In genomic region chr2:100959225-100959880, GRCh38 we compare ENCODE assay signal across 21 cellular contexts. TPM values are rescaled to one million over a fixed set of nuclear protein-coding genes. Genes with fewer than 3 reads are reported as not detected.
A peak's percentile ranks its signal among the peaks of the same experiment; 100 is the strongest.
DNase-seq lines count a peak whose midpoint lies in the region; ATAC-seq and TF ChIP-seq lines count a peak whose summit lies in the region.
"Had no signal": no experiment of that assay in that cellular context is flagged by ENCODE, and none has a peak within 500 bp of the region (broad histone marks: within the 10 kb centered on the region; RNA-seq: fewer than 3 reads in every experiment).

No MANE protein-coding gene starts in this region.

- intact Hi-C loops in breast epithelium (cut with DNase I; ENCODE audit: low total_unique reads) (no loop called here), mammary epithelial cell (cut with micrococcal nuclease) (no loop called here)

- H3K27ac Mint-ChIP-seq in type B pancreatic cell: peak overlapping the region; percentile 33
- no peak overlapping the region for H3K27ac Mint-ChIP-seq in activated naive CD4-positive, alpha-beta T cell treated with anti-CD3 and anti-CD28 coated beads, Interleukin-2, amount 10 ng/mL, durations not matched to agents 7 days and 5 days
- H3K27ac Mint-ChIP-seq: CD4-positive, alpha-beta T cell; natural killer cell had no signal

- H3K27me3 Mint-ChIP-seq in type B pancreatic cell: peaks cover 3% of the 10 kb centered on the region
- H3K27me3 Mint-ChIP-seq in activated naive CD4-positive, alpha-beta T cell treated with anti-CD3 and anti-CD28 coated beads, Interleukin-2, amount 10 ng/mL, durations not matched to agents 7 days and 5 days: peaks cover 8% of the 10 kb centered on the region
- H3K27me3 Mint-ChIP-seq: CD4-positive, alpha-beta T cell had no signal

- H3K9me3 ChIP-seq in breast epithelium (no peaks in the 10 kb centered on the region), mammary epithelial cell (replicated peaks; ENCODE audit: insufficient read depth, low read length) (no peaks in the 10 kb centered on the region)
- H3K9me3 ChIP-seq: lower lobe of right lung, MG63 had no signal

- peak; percentile 31 for ATAC-seq in foreskin keratinocyte
- ATAC-seq: HCT116; lower lobe of right lung; natural killer cell; stimulated activated naive CD8-positive, alpha-beta T cell treated with anti-CD3 and anti-CD28 coated beads, Interleukin-15, Interleukin-2, amounts not matched to agents 100 U/mL and 50 U/mL, for 24 hours had no signal

- DNase-seq in breast epithelium (ENCODE audit: low spot score in 2 of 2) (no peak), mammary epithelial cell (no peak), amniotic epithelial cell (ENCODE audit: low read depth) (peak; percentile 75), foreskin keratinocyte (peak; percentile 8 to 46), type B pancreatic cell (ENCODE audit: extremely low spot score, unreplicated experiment) (no peak), NCI-H146 treated with DMSO at 0.1 percent for 48 hours (lab: John Stamatoyannopoulos, UW; ENCODE audit: unreplicated experiment) (no peak)
- DNase-seq in activated naive CD4-positive, alpha-beta T cell treated with anti-CD3 and anti-CD28 coated beads, Interleukin-2, amount 10 ng/mL, durations not matched to agents 7 days and 5 days: no peak
- DNase-seq in activated CD4-positive, alpha-beta T cell treated with anti-CD3 and anti-CD28 coated beads for 1 hour: no peak
- DNase-seq: 8988T; activated effector memory CD4-positive, alpha-beta T cell treated with Interleukin-2 at 50 U/mL for 16 hours; amniotic stem cell; CD4-positive, alpha-beta T cell; DMS79; lower lobe of right lung; MG63; natural killer cell; NCI-H1930; NCI-H524; SIG-M5; stimulated activated naive CD8-positive, alpha-beta T cell treated with anti-CD3 and anti-CD28 coated beads, Interleukin-15, Interleukin-2, amounts not matched to agents 100 U/mL and 50 U/mL, for 24 hours had no signal

- TF ChIP-seq CTCF in breast epithelium (IDR thresholded peaks at IDR 0.05): no peak
- no peak for TF ChIP-seq CTCF in mammary epithelial cell (conservative IDR thresholded peaks at IDR 0.05 in 1 of 2, IDR thresholded peaks at IDR 0.05 in 1 of 2; ENCODE audit: extremely low read depth in 1 of 2, insufficient read depth in 1 of 2, low read depth in 1 of 2, low read length in 2 of 2)
- TF ChIP-seq CTCF in foreskin keratinocyte (conservative IDR thresholded peaks at IDR 0.05): no peak
- TF ChIP-seq CTCF in type B pancreatic cell (conservative IDR thresholded peaks at IDR 0.05): no peak

- in situ Hi-C loops in mammary epithelial cell (cut with MboI; ENCODE audit: low sequenced_read_pairs in 2 of 2): no loop called here

- H3K27me3 ChIP-seq in breast epithelium: no peaks in the 10 kb centered on the region
- H3K27me3 ChIP-seq in mammary epithelial cell (ENCODE audit: insufficient read depth, low read length): no peaks in the 10 kb centered on the region
- H3K27me3 ChIP-seq in foreskin keratinocyte: no peaks in the 10 kb centered on the region
- H3K27me3 ChIP-seq: MG63 had no signal

- no peaks in the 10 kb centered on the region for H3K79me2 ChIP-seq in mammary epithelial cell (ENCODE audit: insufficient read depth, low read length)

- no peak overlapping the region for H3K4me3 ChIP-seq in breast epithelium
- no peak overlapping the region for H3K4me3 ChIP-seq in mammary epithelial cell (replicated peaks in 1 of 3; ENCODE audit: insufficient read depth in 1 of 3, low read depth in 2 of 3, low read length in 3 of 3)
- H3K4me3 ChIP-seq: lower lobe of right lung, MG63 had no signal

- no peaks in the 10 kb centered on the region for H3K36me3 Mint-ChIP-seq in type B pancreatic cell
- H3K36me3 Mint-ChIP-seq in activated naive CD4-positive, alpha-beta T cell treated with anti-CD3 and anti-CD28 coated beads, Interleukin-2, amount 10 ng/mL, durations not matched to agents 7 days and 5 days: peaks cover 2% of the 10 kb centered on the region
- H3K36me3 Mint-ChIP-seq: natural killer cell had no signal

- CTCF ChIA-PET in mammary epithelial cell (lab: Charles Lee; ENCODE audit: low non-redundant PET): no interaction called here
- CTCF ChIA-PET in activated naive CD4-positive, alpha-beta T cell treated with anti-CD3 and anti-CD28 coated beads, Interleukin-2, amount 10 ng/mL, durations not matched to agents 7 days and 5 days (lab: Charles Lee): interaction anchor here (0.6 kb wide), 1 partner anchor 293 kb away, joined by 4 read pairs; no protein-coding TSS in a partner anchor

- H2AFZ ChIP-seq in mammary epithelial cell (ENCODE audit: low read depth, low read length): no peak overlapping the region

- no peak overlapping the region for H3K4me3 Mint-ChIP-seq in type B pancreatic cell
- H3K4me3 Mint-ChIP-seq in activated naive CD4-positive, alpha-beta T cell treated with anti-CD3 and anti-CD28 coated beads, Interleukin-2, amount 10 ng/mL, durations not matched to agents 7 days and 5 days: no peak overlapping the region
- H3K4me3 Mint-ChIP-seq: CD4-positive, alpha-beta T cell; natural killer cell had no signal

- peaks cover 0 to 4% of the 10 kb centered on the region in 2 donors for H3K4me1 ChIP-seq in breast epithelium
- H3K4me1 ChIP-seq in mammary epithelial cell (ENCODE audit: insufficient read depth, low read length): no peaks in the 10 kb centered on the region
- peaks cover 7% of the 10 kb centered on the region for H3K4me1 ChIP-seq in foreskin keratinocyte

- dilution Hi-C loops in mammary epithelial cell (cut with HindIII; ENCODE audit: low sequenced_read_pairs): no loop called here

- BruUV-seq in mammary epithelial cell (replicated peaks; lab: Mats Ljungman, UMichigan): no TSS peak

- peak overlapping the region; percentile 41 to 44 for H3K27ac ChIP-seq in breast epithelium
- no peak overlapping the region for H3K27ac ChIP-seq in mammary epithelial cell (ENCODE audit: insufficient read depth, low read depth, low read length)
- no peak overlapping the region for H3K27ac ChIP-seq in foreskin keratinocyte
- H3K27ac ChIP-seq: lower lobe of right lung had no signal

- H3K9me3 Mint-ChIP-seq in type B pancreatic cell: no peaks in the 10 kb centered on the region
- H3K9me3 Mint-ChIP-seq in activated naive CD4-positive, alpha-beta T cell treated with anti-CD3 and anti-CD28 coated beads, Interleukin-2, amount 10 ng/mL, durations not matched to agents 7 days and 5 days: no peaks in the 10 kb centered on the region
- H3K9me3 Mint-ChIP-seq: CD4-positive, alpha-beta T cell; natural killer cell had no signal

- H3K36me3 ChIP-seq in breast epithelium (no peaks in the 10 kb centered on the region), mammary epithelial cell (ENCODE audit: insufficient read depth, low read length) (no peaks in the 10 kb centered on the region)
- H3K36me3 ChIP-seq: lower lobe of right lung, MG63 had no signal

- H3K9ac ChIP-seq in mammary epithelial cell (ENCODE audit: insufficient read depth, low read length): no peak overlapping the region

- no peak for TF ChIP-seq POLR2A in breast epithelium (IDR thresholded peaks at IDR 0.05)

- no peaks in the 10 kb centered on the region for H4K20me1 ChIP-seq in mammary epithelial cell (ENCODE audit: insufficient read depth, low read length)

- WGBS in mammary epithelial cell (ENCODE audit: low coverage, missing lambda C conversion rate): 75% methylated on average over 6 of the region's 6 CpGs

- H3K4me1 Mint-ChIP-seq in type B pancreatic cell (ENCODE audit: unreplicated experiment): peaks cover 5% of the 10 kb centered on the region
- peaks cover 6% of the 10 kb centered on the region for H3K4me1 Mint-ChIP-seq in activated naive CD4-positive, alpha-beta T cell treated with anti-CD3 and anti-CD28 coated beads, Interleukin-2, amount 10 ng/mL, durations not matched to agents 7 days and 5 days
- H3K4me1 Mint-ChIP-seq: natural killer cell had no signal

- no peak overlapping the region for H3K4me2 ChIP-seq in mammary epithelial cell (ENCODE audit: insufficient read depth, low read depth, low read length)

RNA-seq across cellular contexts. Expression of gene RPL31, which starts 42.7 kb away (rescaled TPM):
- total RNA-seq in breast epithelium: 1,000 to 10,000 TPM; 1,654 to 2,512 (median 1,741) TPM
- total RNA-seq in mammary epithelial cell: 1,000 to 10,000 TPM in 1 of 2 donors, 100 to 1,000 TPM in 1; 731 to 1,237 TPM
- polyA plus RNA-seq in mammary epithelial cell: 2,160 TPM
- 891 TPM for polyA minus RNA-seq in mammary epithelial cell
- 1,987 and 1,990 TPM in 2 replicates for total RNA-seq in foreskin keratinocyte
- 3,345 and 3,370 TPM in 2 replicates for polyA plus RNA-seq in foreskin keratinocyte
- total RNA-seq in type B pancreatic cell (ENCODE audit: low replicate concordance): 1,718 and 2,012 TPM in 2 replicates

Comparison
In these comparisons a context has a peak if more than half of its experiments do, and no peak if none do; other contexts are left out.
1. H3K27ac ChIP-seq: peak in breast epithelium (2 of 2); none in mammary epithelial cell (single experiment) and foreskin keratinocyte (single experiment).
2. DNase-seq: peak in amniotic epithelial cell (single experiment) and foreskin keratinocyte (2 of 2); none in breast epithelium (0 of 2), mammary epithelial cell (single experiment), type B pancreatic cell (single experiment), activated naive CD4-positive, alpha-beta T cell treated with anti-CD3 and anti-CD28 coated beads, Interleukin-2, amount 10 ng/mL, durations not matched to agents 7 days and 5 days (single experiment), NCI-H146 treated with DMSO at 0.1 percent for 48 hours (single experiment) and activated CD4-positive, alpha-beta T cell treated with anti-CD3 and anti-CD28 coated beads for 1 hour (single experiment).